ENCODE assay signal across 20 cellular contexts in genomic region chr17:35212668-35213067, GRCh38. TPM values are rescaled to one million over a fixed set of nuclear protein-coding genes. Genes with fewer than 3 reads are reported as not detected.
DNase-seq lines count a peak whose midpoint lies in the region; ATAC-seq, FAIRE-seq and TF ChIP-seq lines count a peak whose summit lies in the region.
"Had no signal": no experiment of that assay in that cellular context is flagged by ENCODE, and none has a peak within 500 bp of the region (broad histone marks: within the 10 kb centered on the region; RNA-seq: fewer than 3 reads in every experiment).

No MANE protein-coding gene starts in this region.

- H3K4me2 ChIP-seq in GM12878 (ENCODE audit: control insufficient read depth, insufficient read depth): no peak overlapping the region
- H3K4me2 ChIP-seq: neural progenitor cell had no signal

- RAD21 ChIA-PET in GM12878 (lab: Charles Lee; ENCODE audit: unreplicated experiment): no interaction called here

- H3K36me3 Mint-ChIP-seq in activated naive CD4-positive, alpha-beta T cell treated with anti-CD3 and anti-CD28 coated beads for 36 hours (ENCODE audit: low read depth): no peaks in the 10 kb centered on the region
- H3K36me3 Mint-ChIP-seq: neural progenitor cell had no signal

- H3K9me3 Mint-ChIP-seq in activated naive CD4-positive, alpha-beta T cell treated with anti-CD3 and anti-CD28 coated beads for 36 hours: no peaks in the 10 kb centered on the region
- H3K9me3 Mint-ChIP-seq: endodermal cell, neural progenitor cell had no signal

- in situ Hi-C loops in GM12878 (cut with MboI): no loop called here

- no peak for TF ChIP-seq EP300 in GM12878 (IDR thresholded peaks at IDR 0.05; ENCODE audit: borderline replicate concordance in 1 of 2, control insufficient read depth in 1 of 2, low read depth in 2 of 2, low read length in 2 of 2)
- no peak for TF ChIP-seq EP300 in stomach (IDR thresholded peaks at IDR 0.05)

- POLR2A ChIA-PET in GM12878 (lab: Charles Lee): no interaction called here

- no peaks in the 10 kb centered on the region; a peak in 1 of 4 replicates for H3K27me3 ChIP-seq in GM12878 (replicated peaks in 1 of 2; ENCODE audit: control insufficient read depth in 2 of 2, insufficient read depth in 2 of 2, low read length in 1 of 2)
- H3K27me3 ChIP-seq in stomach: no peaks in the 10 kb centered on the region
- H3K27me3 ChIP-seq in right atrium auricular region: no peaks in the 10 kb centered on the region

- H3K27ac ChIP-seq in GM12878 (ENCODE audit: control insufficient read depth, insufficient read depth) (no peak overlapping the region), stomach (peak overlapping the region in 3 of 5 donors; percentile 56 to 76 (median 58)), right atrium auricular region (no peak overlapping the region)
- H3K27ac ChIP-seq: neural progenitor cell had no signal

- H3K4me1 Mint-ChIP-seq in activated naive CD4-positive, alpha-beta T cell treated with anti-CD3 and anti-CD28 coated beads for 36 hours (ENCODE audit: low read depth): peaks cover 74% of the 10 kb centered on the region
- H3K4me1 Mint-ChIP-seq: endodermal cell had no signal

- FAIRE-seq in GM12878 (lab: Jason Lieb, UNC): no peak
- FAIRE-seq: urothelium cell line had no signal

- no peak for TF ChIP-seq RAD21 in GM12878 (IDR thresholded peaks at IDR 0.05; ENCODE audit: insufficient read depth, low read depth, low read length)

- TF ChIP-seq POLR2A in GM12878 (IDR thresholded peaks at IDR 0.05; ENCODE audit: low read depth, low read length) (no peak), stomach (IDR thresholded peaks at IDR 0.05) (no peak)

- H3K9ac ChIP-seq in GM12878 (ENCODE audit: control insufficient read depth, insufficient read depth, low read length): no peak overlapping the region
- H3K9ac ChIP-seq: neural progenitor cell had no signal

- DNase-seq in activated naive CD4-positive, alpha-beta T cell treated with anti-CD3 and anti-CD28 coated beads for 36 hours: peak; percentile 46
- DNase-seq in activated naive CD4-positive, alpha-beta T cell (lab: John Stamatoyannopoulos, UW): no peak
- DNase-seq in RPMI7951 (ENCODE audit: low read depth) (peak; percentile 36), GM12878 (ENCODE audit: low read depth, low spot score) (no peak), stomach (no peak), NOMO-1 (lab: John Stamatoyannopoulos, UW; ENCODE audit: unreplicated experiment in 2 of 2) (no peak), right atrium auricular region (ENCODE audit: low spot score) (no peak)
- DNase-seq: anterior cingulate cortex, endodermal cell, hippocampal formation, MG63, NCI-H187, NCI-H345 had no signal

- 30% methylated on average over 4 of the region's 4 CpGs for WGBS in GM12878 (ENCODE audit: insufficient coverage, insufficient replicate concordance, low lambda C conversion rate, missing lambda C conversion rate)
- 82 to 91% (median 88%) methylated on average over 4 of the region's 4 CpGs for WGBS in stomach, 5 donors

- no peaks in the 10 kb centered on the region for H3K27me3 Mint-ChIP-seq in activated naive CD4-positive, alpha-beta T cell treated with anti-CD3 and anti-CD28 coated beads for 36 hours (ENCODE audit: low read depth)

- no peaks in the 10 kb centered on the region for H3K79me2 ChIP-seq in GM12878 (ENCODE audit: control insufficient read depth, insufficient read depth, low read length)

- H3K27ac Mint-ChIP-seq in activated naive CD4-positive, alpha-beta T cell treated with anti-CD3 and anti-CD28 coated beads for 36 hours: peak overlapping the region; percentile 88
- H3K27ac Mint-ChIP-seq: endodermal cell, neural progenitor cell had no signal

- SMC1A ChIA-PET in GM12878 (lab: Charles Lee; ENCODE audit: uncharacterized antibody, unreplicated experiment): interaction anchor here (1.2 to 1.5 kb wide), 2 partner anchors 10 to 22 kb away, joined by 3 read pairs; no protein-coding TSS in a partner anchor

- no peaks in the 10 kb centered on the region for H3K4me1 ChIP-seq in GM12878 (ENCODE audit: control insufficient read depth, insufficient read depth, low read length)
- H3K4me1 ChIP-seq in stomach: no peaks in the 10 kb centered on the region
- H3K4me1 ChIP-seq in right atrium auricular region: peaks cover 0 to 5% of the 10 kb centered on the region in 2 donors
- H3K4me1 ChIP-seq: neural progenitor cell had no signal

- CTCF ChIA-PET in activated naive CD4-positive, alpha-beta T cell treated with anti-CD3 and anti-CD28 coated beads for 36 hours (lab: Charles Lee): interaction anchor here (0.8 to 1.6 kb wide), 3 partner anchors 28 to 326 kb away, joined by 4 to 5 read pairs (median 4); partner anchors contain the start of gene SLFN5
- CTCF ChIA-PET in GM12878 (lab: Yijun Ruan, JAX): interaction anchor here (1.8 kb wide), 1 partner anchor 99 kb away, joined by 5 read pairs; no protein-coding TSS in a partner anchor

- H3K9me3 ChIP-seq in GM12878 (replicated peaks; ENCODE audit: control insufficient read depth, insufficient read depth, low read length): no peaks in the 10 kb centered on the region
- H3K9me3 ChIP-seq in stomach: no peaks in the 10 kb centered on the region
- H3K9me3 ChIP-seq in right atrium auricular region: no peaks in the 10 kb centered on the region
- H3K9me3 ChIP-seq: MG63 had no signal

- H3K4me3 Mint-ChIP-seq in activated naive CD4-positive, alpha-beta T cell treated with anti-CD3 and anti-CD28 coated beads for 36 hours: peak overlapping the region; percentile 7
- H3K4me3 Mint-ChIP-seq: endodermal cell, neural progenitor cell had no signal

- no peaks in the 10 kb centered on the region for H4K20me1 ChIP-seq in GM12878 (ENCODE audit: control insufficient read depth, insufficient read depth)

- H2AFZ ChIP-seq in GM12878 (ENCODE audit: control insufficient read depth, low read depth, low read length): no peak overlapping the region
- H2AFZ ChIP-seq: neural progenitor cell had no signal

- H3K4me3 ChIP-seq in GM12878 (no peak overlapping the region), stomach (no peak overlapping the region), right atrium auricular region (no peak overlapping the region)
- H3K4me3 ChIP-seq: MG63, neural progenitor cell had no signal

- intact Hi-C loops in activated naive CD4-positive, alpha-beta T cell treated with anti-CD3 and anti-CD28 coated beads for 36 hours (cut with micrococcal nuclease): loop anchor here (5.0 to 10.0 kb wide), 3 partner anchors 35 to 162 kb away; partner anchors contain the start of gene SLFN11
- intact Hi-C loops in GM12878 (cut with micrococcal nuclease; ENCODE audit: unreplicated experiment): no loop called here
- intact Hi-C loops in stomach (cut with DNase I; ENCODE audit: low total_unique reads): no loop called here

- no TSS peak for BruUV-seq in GM12878 (replicated peaks; lab: Mats Ljungman, UMichigan)

- no peak for ATAC-seq in GM12878
- no peak for ATAC-seq in GM19397 (IDR thresholded peaks at IDR 0.05; ENCODE audit: unreplicated experiment)

- no peak for TF ChIP-seq CTCF in GM12878 (IDR thresholded peaks at IDR 0.05 in 2 of 3, conservative IDR thresholded peaks at IDR 0.05 in 1 of 3; ENCODE audit: control insufficient read depth in 2 of 3, extremely low read depth in 1 of 3, insufficient read depth in 1 of 3, low read depth in 3 of 3, low read length in 3 of 3)
- no peak for TF ChIP-seq CTCF in stomach (IDR thresholded peaks at IDR 0.05)
- no peak for TF ChIP-seq CTCF in right atrium auricular region (IDR thresholded peaks at IDR 0.05)

- H3K36me3 ChIP-seq in GM12878 (ENCODE audit: control insufficient read depth in 2 of 2, insufficient read depth in 2 of 2, low read length in 1 of 2): no peaks in the 10 kb centered on the region
- H3K36me3 ChIP-seq in stomach: no peaks in the 10 kb centered on the region
- H3K36me3 ChIP-seq in right atrium auricular region: no peaks in the 10 kb centered on the region
- H3K36me3 ChIP-seq: MG63, neural progenitor cell had no signal

RNA-seq across cellular contexts. Expression of gene SLC35G3, which starts 18.5 kb away (rescaled TPM):
- not detected for total RNA-seq in activated naive CD4-positive, alpha-beta T cell treated with anti-CD3 and anti-CD28 coated beads for 36 hours
- total RNA-seq in RPMI7951 (2014; rRNA removed; shearing (Covaris generic)): not detected in 2 replicates
- not detected in 2 replicates for total RNA-seq in GM12878 (2013; cell fraction: nucleolus; rRNA removed)
- total RNA-seq in GM12878 (2014; rRNA removed): not detected in 2 replicates
- total RNA-seq in GM12878 (2014; rRNA removed; fragmentation: Illumina TruSeq; extraction: Trizol): not detected in 2 replicates
- total RNA-seq in GM12878 (2021): not detected in 2 replicates
- polyA plus RNA-seq in GM12878 (2011; ENCODE audit: low read depth): not detected
- not detected in 2 replicates for polyA plus RNA-seq in GM12878 (2011; rRNA removed)
- not detected in 2 replicates for polyA plus RNA-seq in GM12878 (2011; cell fraction: cytosol; rRNA removed)
- polyA plus RNA-seq in GM12878 (2011; cell fraction: nucleus; rRNA removed): not detected in 2 replicates
- not detected in 2 replicates for polyA plus RNA-seq in GM12878 (2012)
- polyA plus RNA-seq in GM12878 (2014; fragmentation: Illumina TruSeq; extraction: Trizol): not detected in 2 replicates
- not detected for polyA plus RNA-seq in GM12878 (2014; fragmentation: Nextera tagmentation; extraction: Ambion mirVana)
- not detected in 2 replicates for polyA plus RNA-seq in GM12878 (2014; rRNA removed)
- polyA plus RNA-seq in GM12878 (2016; fragmentation: Nextera tagmentation; extraction: Ambion mirVana): not detected
- not detected in 2 replicates for polyA minus RNA-seq in GM12878 (2011; rRNA and poly(A)+ RNA removed)
- not detected in 2 replicates for polyA minus RNA-seq in GM12878 (2011; cell fraction: cytosol; rRNA and poly(A)+ RNA removed)
- not detected in 2 replicates for polyA minus RNA-seq in GM12878 (2011; cell fraction: nucleus; rRNA and poly(A)+ RNA removed)
- total RNA-seq in stomach: not detected
- under 1 TPM in 1 of 3 donors, not detected in 2; 0.12 TPM for polyA plus RNA-seq in stomach
- total RNA-seq in right atrium auricular region: not detected
- total RNA-seq: cerebellum, endodermal cell, kidney epithelial cell, pulmonary artery endothelial cell had no signal
- polyA plus RNA-seq: AG04450 had no signal

RNA-seq across cellular contexts. Expression of gene SLFN5, which starts 30.2 kb away (rescaled TPM):
- total RNA-seq in activated naive CD4-positive, alpha-beta T cell treated with anti-CD3 and anti-CD28 coated beads for 36 hours: 10 to 100 TPM; 34.1 to 35.0 TPM
- total RNA-seq in RPMI7951 (2014; rRNA removed; shearing (Covaris generic)): 9.7 and 12.0 TPM in 2 replicates
- 4.2 and 5.3 TPM in 2 replicates for total RNA-seq in GM12878 (2013; cell fraction: nucleolus; rRNA removed)
- total RNA-seq in GM12878 (2014; rRNA removed) (1.2 and 1.5 TPM in 2 replicates), GM12878 (2014; rRNA removed; fragmentation: Illumina TruSeq; extraction: Trizol) (1.1 and 1.3 TPM in 2 replicates), GM12878 (2021) (2.1 and 2.2 TPM in 2 replicates), stomach (10 to 100 TPM in 4 of 5 donors, under 1 TPM in 1; 0.58 to 59.5 (median 20.2) TPM), right atrium auricular region (10 to 100 TPM; 11.1 to 12.9 TPM)
- polyA plus RNA-seq in GM12878 (2011; ENCODE audit: low read depth): 0.66 TPM
- polyA plus RNA-seq in GM12878 (2011; rRNA removed) (1.7 and 2.2 TPM in 2 replicates), GM12878 (2014; fragmentation: Illumina TruSeq; extraction: Trizol) (1.3 and 1.6 TPM in 2 replicates), GM12878 (2014; fragmentation: Nextera tagmentation; extraction: Ambion mirVana) (under 1 TPM; 0.19 to 0.58 TPM), GM12878 (2014; rRNA removed) (0.96 and 1.1 TPM in 2 replicates), GM12878 (2016; fragmentation: Nextera tagmentation; extraction: Ambion mirVana) (1 to 10 TPM; 1.4 to 1.8 TPM), stomach (1 to 10 TPM; 3.8 to 5.5 (median 5.2) TPM)
- 0.69 and 0.72 TPM in 2 replicates for polyA plus RNA-seq in GM12878 (2011; cell fraction: cytosol; rRNA removed)
- 0.64 and 0.85 TPM in 2 replicates for polyA plus RNA-seq in GM12878 (2011; cell fraction: nucleus; rRNA removed)
- polyA plus RNA-seq in GM12878 (2012): 0.85 and 1.2 TPM in 2 replicates
- polyA minus RNA-seq in GM12878 (2011; rRNA and poly(A)+ RNA removed): 2.0 and 2.8 TPM in 2 replicates
- 0.53 and 1.4 TPM in 2 replicates for polyA minus RNA-seq in GM12878 (2011; cell fraction: cytosol; rRNA and poly(A)+ RNA removed)
- 0.36 and 0.57 TPM in 2 replicates for polyA minus RNA-seq in GM12878 (2011; cell fraction: nucleus; rRNA and poly(A)+ RNA removed)

Comparison
In these comparisons a context has a peak if more than half of its experiments do, and no peak if none do; other contexts are left out.
1. DNase-seq: peak in activated naive CD4-positive, alpha-beta T cell treated with anti-CD3 and anti-CD28 coated beads for 36 hours (single experiment) and RPMI7951 (single experiment); none in activated naive CD4-positive, alpha-beta T cell (0 of 4), GM12878 (single experiment), stomach (single experiment), NOMO-1 (0 of 2) and right atrium auricular region (single experiment).
2. H3K27ac ChIP-seq: peak in stomach (3 of 5); none in GM12878 (single experiment) and right atrium auricular region (0 of 2).